In genomic region chr21:14968821-14969220, GRCh38 we compare ENCODE assay signal across 22 cellular contexts.
A peak's percentile ranks its signal among the peaks of the same experiment; 100 is the strongest.
DNase-seq lines count a peak whose midpoint lies in the region; ATAC-seq and TF ChIP-seq lines count a peak whose summit lies in the region.
"Had no signal": no experiment of that assay in that cellular context is flagged by ENCODE, and none has a peak within 500 bp of the region (broad histone marks: within the 10 kb centered on the region; RNA-seq: fewer than 3 reads in every experiment).

No MANE protein-coding gene starts in this region.

- WGBS in GM23248 (ENCODE audit: low coverage in 1 of 2, low lambda C conversion rate in 2 of 2, missing lambda C conversion rate in 2 of 2), 2 experiments = 21 to 31% methylated on average over 1 of the region's 1 CpG

- H3K4me3 ChIP-seq in GM23248 (no peak overlapping the region), choroid plexus epithelial cell (ENCODE audit: low read depth, low read length) (no peak overlapping the region)
- H3K4me3 ChIP-seq: BLaER1 treated with 17β-estradiol and CSF1 and Interleukin-3, amounts not matched to agents 10 nM and 100 nM; GM23338; HAP-1 had no signal

- no peak overlapping the region for H3K9ac ChIP-seq in GM23248
- H3K9ac ChIP-seq: BLaER1 treated with 17β-estradiol and CSF1 and Interleukin-3, amounts not matched to agents 10 nM and 100 nM had no signal

- ATAC-seq in HG02973 (IDR thresholded peaks at IDR 0.05; ENCODE audit: unreplicated experiment) = no peak
- ATAC-seq in GM21526 (IDR thresholded peaks at IDR 0.05; ENCODE audit: low FRiP score, unreplicated experiment) = no peak
- ATAC-seq in GM21619 (IDR thresholded peaks at IDR 0.05; ENCODE audit: unreplicated experiment) = no peak
- ATAC-seq: CD8-positive, alpha-beta T cell; GM23338 had no signal

- peak overlapping the region; percentile 71 for H3K27ac Mint-ChIP-seq in mesothelial cell of epicardium
- H3K27ac Mint-ChIP-seq: CD8-positive, alpha-beta T cell; GM23338 had no signal

- H3K27ac ChIP-seq in GM23248 = peak overlapping the region; percentile 17; the same call in 1 of the 2 replicates
- H3K27ac ChIP-seq: BLaER1 treated with 17β-estradiol and CSF1 and Interleukin-3, amounts not matched to agents 10 nM and 100 nM had no signal

- in situ Hi-C loops in GM23248 (cut with MboI) = no loop called here

- DNase-seq in AG20443 (ENCODE audit: low spot score) = peak; percentile 34
- DNase-seq in GM23248 = peak; percentile 61
- peak; percentile 49 for DNase-seq in choroid plexus epithelial cell (ENCODE audit: low read depth)
- DNase-seq in mesothelial cell of epicardium (ENCODE audit: low spot score in 2 of 2, unreplicated experiment in 2 of 2) = no peak
- no peak for DNase-seq in occipital lobe (lab: John Stamatoyannopoulos, UW)
- DNase-seq: CD8-positive, alpha-beta T cell; DMS153; GDM1; Karpas-422; NCI-H1048; NCI-H1436; NCI-H187 treated with DMSO at 0.1 percent for 48 hours; NCI-H2107; NCI-H446 treated with DMSO at 0.1 percent for 48 hours; NCI-H526 treated with DMSO at 0.1 percent for 48 hours; Right ventricle myocardium superior had no signal

- no peaks in the 10 kb centered on the region for H4K20me1 ChIP-seq in GM23248 (ENCODE audit: insufficient read depth)

- H3K4me1 Mint-ChIP-seq in mesothelial cell of epicardium = peaks cover 19% of the 10 kb centered on the region
- H3K4me1 Mint-ChIP-seq: GM23338 had no signal

- no peaks in the 10 kb centered on the region for H3K27me3 ChIP-seq in GM23248 (replicated peaks; ENCODE audit: insufficient read depth)
- H3K27me3 ChIP-seq: BLaER1 treated with 17β-estradiol and CSF1 and Interleukin-3, amounts not matched to agents 10 nM and 100 nM had no signal

- H3K36me3 Mint-ChIP-seq in mesothelial cell of epicardium = peaks cover 51% of the 10 kb centered on the region

- H3K4me1 ChIP-seq in GM23248 (ENCODE audit: insufficient read depth) = peaks cover 16% of the 10 kb centered on the region
- H3K4me1 ChIP-seq: HAP-1 had no signal

- H2AFZ ChIP-seq in GM23248 = no peak overlapping the region
- H2AFZ ChIP-seq: GM23338 had no signal

- no peak overlapping the region for H3K4me3 Mint-ChIP-seq in mesothelial cell of epicardium
- H3K4me3 Mint-ChIP-seq: CD8-positive, alpha-beta T cell; GM23338 had no signal

- H3K9me2 ChIP-seq in GM23248 (ENCODE audit: insufficient read depth) = no peaks in the 10 kb centered on the region; the same call in 1 of the 2 replicates

- H3K79me2 ChIP-seq in GM23248 (ENCODE audit: insufficient read depth) = peaks cover 93% of the 10 kb centered on the region

- TF ChIP-seq CTCF in choroid plexus epithelial cell (conservative IDR thresholded peaks at IDR 0.05; ENCODE audit: low read depth, low read length) = no peak
- no peak for TF ChIP-seq CTCF in mesothelial cell of epicardium (IDR thresholded peaks at IDR 0.05; ENCODE audit: unreplicated experiment)

- H3K27me3 Mint-ChIP-seq in mesothelial cell of epicardium (ENCODE audit: low read depth) = no peaks in the 10 kb centered on the region

- peaks cover 41% of the 10 kb centered on the region; the same call in 1 of the 2 replicates for H3F3A ChIP-seq in GM23248 (ENCODE audit: insufficient read depth)

- H3K4me2 ChIP-seq in GM23248 (ENCODE audit: unreplicated experiment) = peak overlapping the region; percentile 15
- H3K4me2 ChIP-seq: GM23338 had no signal

- H3K36me3 ChIP-seq in GM23248 (ENCODE audit: low read depth) = peaks cover 40% of the 10 kb centered on the region
- H3K36me3 ChIP-seq: HAP-1 had no signal

- no peaks in the 10 kb centered on the region for H3K9me3 ChIP-seq in GM23248 (ENCODE audit: low read depth)
- H3K9me3 ChIP-seq: HAP-1 had no signal

- no peaks in the 10 kb centered on the region for H3K9me3 Mint-ChIP-seq in mesothelial cell of epicardium
- H3K9me3 Mint-ChIP-seq: CD8-positive, alpha-beta T cell had no signal

Comparison
In these comparisons a context has a peak if more than half of its experiments do, and no peak if none do; other contexts are left out.
1. DNase-seq: peak in AG20443 (single experiment), GM23248 (single experiment) and choroid plexus epithelial cell (single experiment); none in mesothelial cell of epicardium (0 of 2) and occipital lobe (single experiment).